In the genomic region with DNA sequence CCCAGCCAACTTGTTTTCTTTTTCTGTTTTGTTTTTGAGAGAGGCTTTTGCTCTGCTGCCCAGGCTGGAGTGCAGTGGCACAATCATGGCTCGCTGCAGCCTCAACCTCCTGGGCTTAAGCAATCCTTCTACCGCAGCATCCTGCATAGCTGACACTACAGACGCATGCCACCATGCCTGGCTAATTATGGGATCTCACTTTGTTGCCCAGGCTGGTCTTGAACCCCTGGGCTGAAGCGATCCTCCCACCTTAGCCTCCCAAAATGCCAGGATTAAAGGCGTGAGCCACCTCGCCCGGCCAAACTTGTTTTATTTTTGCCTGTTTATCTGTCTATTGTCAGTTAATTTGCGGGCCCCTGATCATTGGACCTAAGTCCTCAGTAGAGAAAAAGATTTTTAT, we compare ENCODE assay signal across 24 cellular contexts.
"Had no signal": no experiment of that assay in that cellular context is flagged by ENCODE, and none has a peak within 500 bp of the region (broad histone marks: within the 10 kb centered on the region; RNA-seq: fewer than 3 reads in every experiment).

No MANE protein-coding gene starts in this region.

- H3K4me1 Mint-ChIP-seq: activated naive CD4-positive, alpha-beta T cell treated with anti-CD3 and anti-CD28 coated beads, Interleukin-2, amount 50 U/mL, for 24 hours had no signal

- H3K27me3 Mint-ChIP-seq: activated naive CD4-positive, alpha-beta T cell treated with anti-CD3 and anti-CD28 coated beads, Interleukin-2, amount 50 U/mL, for 24 hours; memory B cell; type B pancreatic cell had no signal

- H3K9me3 ChIP-seq: body of pancreas, gastroesophageal sphincter, heart left ventricle, thoracic aorta had no signal

- H3K4me3 ChIP-seq: body of pancreas, cardiac muscle cell, gastroesophageal sphincter, heart left ventricle, thoracic aorta had no signal

- H3K27ac ChIP-seq: body of pancreas, cardiac muscle cell, epithelial cell of prostate, gastroesophageal sphincter, heart left ventricle, thoracic aorta, VCaP had no signal

- H3K27ac Mint-ChIP-seq: activated CD8-positive, alpha-beta T cell treated with anti-CD3 and anti-CD28 coated beads, Interleukin-2, amount 10 ng/mL, durations not matched to agents 7 days and 5 days; activated naive CD4-positive, alpha-beta T cell treated with anti-CD3 and anti-CD28 coated beads, Interleukin-2, amount 50 U/mL, for 24 hours; activated T-helper 1 cell treated with anti-CD3 and anti-CD28 coated beads, Interleukin-12 subunit alpha, Interleukin-12 subunit beta, Interleukin-2, Interleukin-4 antibody, amounts not matched to agents 30 ng/mL and 10 ng/mL and 1 ng/mL, durations not matched to agents 14 hours and 24 hours and 36 hours; naive thymus-derived CD4-positive, alpha-beta T cell; progenitor cell of endocrine pancreas; type B pancreatic cell had no signal

- ATAC-seq: activated CD8-positive, alpha-beta T cell treated with anti-CD3 and anti-CD28 coated beads, Interleukin-2, amount 10 ng/mL, durations not matched to agents 7 days and 5 days; body of pancreas; gastroesophageal sphincter; heart left ventricle; left cardiac atrium; naive thymus-derived CD4-positive, alpha-beta T cell had no signal

- DNase-seq: activated CD4-positive, alpha-beta T cell treated with anti-CD3 and anti-CD28 coated beads, Interleukin-2, amount 50 U/mL, for 1 hour; activated CD4-positive, CD25-positive, alpha-beta regulatory T cell treated with anti-CD3 and anti-CD28 coated beads, Interleukin-2, amount 50 U/mL, for 72 hours; activated CD8-positive, alpha-beta T cell treated with anti-CD3 and anti-CD28 coated beads, Interleukin-2, amount 10 ng/mL, durations not matched to agents 7 days and 5 days; activated gamma-delta T cell; anterior cingulate cortex; body of pancreas; cortex of kidney; heart left ventricle; islet precursor cell; left cardiac atrium; naive thymus-derived CD4-positive, alpha-beta T cell; stimulated activated CD4-positive, alpha-beta T cell treated with anti-CD3 and anti-CD28 coated beads, Interleukin-4, amount 100 ng/mL, for 1 hour; stimulated activated naive CD4-positive, alpha-beta T cell treated with Interleukin-2 at 50 U/mL for 16 hours; T-helper 2 cell had no signal

- H3K36me3 Mint-ChIP-seq: activated naive CD4-positive, alpha-beta T cell treated with anti-CD3 and anti-CD28 coated beads, Interleukin-2, amount 50 U/mL, for 24 hours; naive thymus-derived CD4-positive, alpha-beta T cell; type B pancreatic cell had no signal

- H3K4me3 Mint-ChIP-seq: activated CD8-positive, alpha-beta T cell treated with anti-CD3 and anti-CD28 coated beads, Interleukin-2, amount 10 ng/mL, durations not matched to agents 7 days and 5 days; activated naive CD4-positive, alpha-beta T cell treated with anti-CD3 and anti-CD28 coated beads, Interleukin-2, amount 50 U/mL, for 24 hours; activated T-helper 1 cell treated with anti-CD3 and anti-CD28 coated beads, Interleukin-12 subunit alpha, Interleukin-12 subunit beta, Interleukin-2, Interleukin-4 antibody, amounts not matched to agents 30 ng/mL and 10 ng/mL and 1 ng/mL, durations not matched to agents 14 hours and 24 hours and 36 hours; memory B cell; naive thymus-derived CD4-positive, alpha-beta T cell; type B pancreatic cell had no signal

- H3K9me3 Mint-ChIP-seq: activated naive CD4-positive, alpha-beta T cell treated with anti-CD3 and anti-CD28 coated beads, Interleukin-2, amount 50 U/mL, for 24 hours; activated T-helper 1 cell treated with anti-CD3 and anti-CD28 coated beads, Interleukin-12 subunit alpha, Interleukin-12 subunit beta, Interleukin-2, Interleukin-4 antibody, amounts not matched to agents 30 ng/mL and 10 ng/mL and 1 ng/mL, durations not matched to agents 14 hours and 24 hours and 36 hours; type B pancreatic cell had no signal

- H3K4me1 ChIP-seq: body of pancreas, gastroesophageal sphincter, heart left ventricle had no signal

- H3K27me3 ChIP-seq: body of pancreas, cardiac muscle cell, gastroesophageal sphincter, heart left ventricle had no signal

- H3K36me3 ChIP-seq: cardiac muscle cell, gastroesophageal sphincter, heart left ventricle, thoracic aorta had no signal
